Comparison of ENCODE assay signal across 14 cellular contexts in genomic region chr6:84953401-84953800, GRCh38.
DNase-seq lines count a peak whose midpoint lies in the region; ATAC-seq, FAIRE-seq and TF ChIP-seq lines count a peak whose summit lies in the region.
"Had no signal": no experiment of that assay in that cellular context is flagged by ENCODE, and none has a peak within 500 bp of the region (broad histone marks: within the 10 kb centered on the region; RNA-seq: fewer than 3 reads in every experiment).

No MANE protein-coding gene starts in this region.

- no peak overlapping the region for H3K4me3 ChIP-seq in SK-N-MC
- no peak overlapping the region for H3K4me3 ChIP-seq in WERI-Rb-1 (ENCODE audit: low read depth, low read length)

- TF ChIP-seq CTCF in WERI-Rb-1 (IDR thresholded peaks at IDR 0.05; ENCODE audit: low read depth, low read length) = no peak

- no peak for ATAC-seq in HG03097 (IDR thresholded peaks at IDR 0.05; ENCODE audit: low FRiP score, unreplicated experiment)
- ATAC-seq: Panc1 had no signal

- H3K36me3 ChIP-seq in SK-N-MC (ENCODE audit: insufficient read depth, low read length) (no peaks in the 10 kb centered on the region), WERI-Rb-1 (no peaks in the 10 kb centered on the region)

- H3K27ac ChIP-seq in SK-N-MC = peak overlapping the region; percentile 3; the same call in 1 of the 2 replicates
- H3K27ac ChIP-seq in WERI-Rb-1 = no peak overlapping the region

- no peak overlapping the region for H3K9ac ChIP-seq in SK-N-MC (ENCODE audit: insufficient read length)
- H3K9ac ChIP-seq: SK-N-SH had no signal

- no peaks in the 10 kb centered on the region for H3K27me3 ChIP-seq in WERI-Rb-1 (ENCODE audit: insufficient read depth, low read depth, severe bottlenecking)

- H3K9me3 ChIP-seq in SK-N-MC (ENCODE audit: low read depth, low read length) = no peaks in the 10 kb centered on the region
- peaks cover 2% of the 10 kb centered on the region for H3K9me3 ChIP-seq in WERI-Rb-1 (ENCODE audit: severe bottlenecking)
- H3K9me3 ChIP-seq: SK-N-SH had no signal

- no peak for DNase-seq in SK-N-MC (ENCODE audit: low read depth, low spot score)
- peak; percentile 12 for DNase-seq in iris pigment epithelial cell (ENCODE audit: low read depth)
- DNase-seq in HT-29 (ENCODE audit: low spot score) = no peak
- DNase-seq in WERI-Rb-1 = no peak
- DNase-seq in NCI-H446 (lab: John Stamatoyannopoulos, UW) = no peak
- DNase-seq: DND-41, HCEC 1CT, MM.1S, NCI-H1105, NCI-H2081 treated with DMSO at 0.1 percent for 48 hours, SK-N-SH had no signal

- FAIRE-seq in endometrium (lab: Jason Lieb, UNC) = peak; percentile 71
